10 cellular contexts compared by ENCODE assay signal in the genomic region with DNA sequence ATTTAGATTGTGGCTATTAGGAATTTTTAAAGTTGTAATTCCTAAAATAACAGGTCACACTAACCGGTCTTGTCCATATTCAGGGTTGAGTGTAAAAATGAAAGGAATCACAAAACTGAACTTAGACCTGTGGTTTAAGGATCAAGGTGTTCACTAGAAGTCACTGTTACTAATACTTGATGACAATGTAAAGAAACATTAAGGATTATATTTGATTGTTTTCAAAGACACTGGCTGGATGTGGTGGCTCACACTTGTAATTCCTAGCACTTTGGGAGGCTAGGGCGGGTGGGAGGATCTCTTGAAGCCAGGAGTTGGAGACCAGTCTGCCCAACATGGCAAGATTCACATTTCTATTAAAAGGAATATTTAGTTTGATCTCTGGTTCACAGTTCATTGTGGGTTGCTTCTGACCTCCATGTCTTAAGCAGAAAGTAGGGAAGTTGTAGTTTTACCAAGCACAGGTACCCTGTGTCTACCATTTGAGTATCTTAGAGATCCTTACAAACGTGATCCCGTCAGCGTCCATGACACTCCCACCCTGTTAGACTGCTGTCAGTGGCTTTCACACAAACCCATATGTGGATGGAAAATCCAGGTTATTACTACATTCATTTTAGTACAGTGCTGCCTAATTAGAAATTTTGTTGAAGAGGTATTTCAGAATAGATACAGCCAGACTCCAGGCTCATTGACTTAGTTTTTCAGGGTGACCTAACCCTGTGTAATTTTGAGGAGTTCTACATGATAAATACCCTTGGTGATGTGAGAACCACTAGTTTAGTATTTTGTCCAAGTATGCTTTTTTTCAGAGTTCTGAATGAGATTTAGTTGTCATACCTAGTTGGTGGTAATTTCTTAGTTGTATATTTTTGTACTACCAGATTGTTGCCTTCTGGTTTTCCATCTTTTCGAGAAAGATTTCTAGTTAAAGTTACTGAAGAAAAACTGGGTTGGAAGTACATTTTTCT. TPM values are rescaled to one million over a fixed set of nuclear protein-coding genes. Genes with fewer than 3 reads are reported as not detected.
DNase-seq lines count a peak whose midpoint lies in the region; ATAC-seq, FAIRE-seq and TF ChIP-seq lines count a peak whose summit lies in the region.
"Had no signal": no experiment of that assay in that cellular context is flagged by ENCODE, and none has a peak within 500 bp of the region (broad histone marks: within the 10 kb centered on the region; RNA-seq: fewer than 3 reads in every experiment).

No MANE protein-coding gene starts in this region.

- DNase-seq in DMS 273 (lab: John Stamatoyannopoulos, UW; ENCODE audit: unreplicated experiment), result peak; percentile 57
- no peak for DNase-seq in DMS 273 treated with DMSO at 0.1 percent for 48 hours (lab: John Stamatoyannopoulos, UW)
- no peak for DNase-seq in endothelial cell of umbilical vein (ENCODE audit: low read depth, low spot score)
- peak; percentile 68 for DNase-seq in small intestine
- no peak for DNase-seq in NCI-H2107 (lab: John Stamatoyannopoulos, UW)
- DNase-seq: NCI-H774 had no signal

- TF ChIP-seq CTCF in endothelial cell of umbilical vein (IDR thresholded peaks at IDR 0.05; ENCODE audit: extremely low read depth in 1 of 2, insufficient read depth in 1 of 2, low read depth in 1 of 2, low read length in 2 of 2), result no peak

- no peaks in the 10 kb centered on the region for H3K9me3 ChIP-seq in endothelial cell of umbilical vein (replicated peaks; ENCODE audit: control insufficient read depth, insufficient read depth, low read length)
- H3K9me3 ChIP-seq in small intestine (ENCODE audit: control insufficient read depth, low read depth), result no peaks in the 10 kb centered on the region

- H3K4me1 ChIP-seq in endothelial cell of umbilical vein (ENCODE audit: control insufficient read depth, extremely low read depth, insufficient read depth, low read length) (peaks cover 7% of the 10 kb centered on the region), small intestine (ENCODE audit: control insufficient read depth in 2 of 2, insufficient read depth in 1 of 2, low read depth in 1 of 2, low read length in 1 of 2) (peaks cover 10 to 16% of the 10 kb centered on the region in 2 donors)

- WGBS in small intestine, 3 donors, result 66 to 77% (median 71%) methylated on average over 6 of the region's 6 CpGs

- intact Hi-C loops in endothelial cell of umbilical vein (cut with micrococcal nuclease), result no loop called here

- no TSS peak for BruUV-seq in endothelial cell of umbilical vein (replicated peaks; lab: Mats Ljungman, UMichigan)

- CTCF ChIA-PET in endothelial cell of umbilical vein (lab: Charles Lee), result no interaction called here

- TF ChIP-seq POLR2A in endothelial cell of umbilical vein (IDR thresholded peaks at IDR 0.05; ENCODE audit: low read depth, low read length), result peak; percentile 61

- H3K27ac ChIP-seq in endothelial cell of umbilical vein (ENCODE audit: insufficient read depth, low read depth, low read length) (no peak overlapping the region), small intestine (ENCODE audit: low read depth in 1 of 2, low read length in 1 of 2) (peak overlapping the region in 1 of 2 donors; percentile 41)

- H4K20me1 ChIP-seq in endothelial cell of umbilical vein (replicated peaks; ENCODE audit: control insufficient read depth, extremely low read depth, insufficient read depth, low read length), result peaks cover 30% of the 10 kb centered on the region

- no peak overlapping the region for H2AFZ ChIP-seq in endothelial cell of umbilical vein (ENCODE audit: low read depth, low read length)

- peaks cover 75% of the 10 kb centered on the region for H3K79me2 ChIP-seq in endothelial cell of umbilical vein (ENCODE audit: control insufficient read depth, insufficient read depth, low read length)

- H3K4me2 ChIP-seq in endothelial cell of umbilical vein (ENCODE audit: insufficient read depth, low read length), result no peak overlapping the region

- dilution Hi-C loops in endothelial cell of umbilical vein (cut with MboI; ENCODE audit: extremely low pct_ligation_motif_present, low sequenced_read_pairs), result no loop called here

- no peak for ATAC-seq in SK-N-SH treated with all-trans-retinoic acid at 6 μM for 48 hours
- no peak for ATAC-seq in HG02610 (IDR thresholded peaks at IDR 0.05; ENCODE audit: unreplicated experiment)
- no peak for ATAC-seq in GM21367 (IDR thresholded peaks at IDR 0.05; ENCODE audit: unreplicated experiment)

- POLR2A ChIA-PET in endothelial cell of umbilical vein (lab: Charles Lee), result no interaction called here

- peaks cover 51 to 74% of the 10 kb centered on the region in 2 experiments for H3K36me3 ChIP-seq in endothelial cell of umbilical vein (ENCODE audit: control insufficient read depth in 2 of 2, extremely low read depth in 1 of 2, insufficient read depth in 2 of 2, low read length in 2 of 2)
- H3K36me3 ChIP-seq in small intestine (ENCODE audit: control insufficient read depth in 2 of 2, insufficient read depth in 2 of 2, low read length in 2 of 2), result peaks cover 11 to 37% of the 10 kb centered on the region in 2 donors

- no peak for FAIRE-seq in endothelial cell of umbilical vein (lab: Jason Lieb, UNC)
- FAIRE-seq in small intestine (lab: Jason Lieb, UNC), result no peak
- FAIRE-seq: bronchial epithelial cell had no signal

- H3K9me1 ChIP-seq in endothelial cell of umbilical vein (replicated peaks; ENCODE audit: control insufficient read depth, extremely low read depth, insufficient read depth, low read length), result no peaks in the 10 kb centered on the region

- no peak overlapping the region for H3K9ac ChIP-seq in endothelial cell of umbilical vein (replicated peaks; ENCODE audit: extremely low read depth, insufficient read depth, low read length)

- no peak overlapping the region for H3K4me3 ChIP-seq in endothelial cell of umbilical vein (replicated peaks in 1 of 3; ENCODE audit: insufficient read depth in 1 of 3, low read depth in 1 of 3, low read length in 3 of 3)
- no peak overlapping the region for H3K4me3 ChIP-seq in small intestine (ENCODE audit: low read depth in 1 of 2, low read length in 2 of 2)

- H3K27me3 ChIP-seq in endothelial cell of umbilical vein (ENCODE audit: control insufficient read depth in 2 of 2, insufficient read depth in 2 of 2, low read length in 2 of 2), result no peaks in the 10 kb centered on the region
- no peaks in the 10 kb centered on the region for H3K27me3 ChIP-seq in small intestine (ENCODE audit: control insufficient read depth in 2 of 2, insufficient read depth in 2 of 2, low read length in 2 of 2)

TF ChIP-seq in SK-N-SH treated with all-trans-retinoic acid at 6 μM for 48 hours, 23 proteins besides CTCF, POLR2A, EP300 and RAD21 (continues in another document):
- no peak for TF ChIP-seq SNAI2 (CRISPR knock-in tag; IDR thresholded peaks at IDR 0.05)
- TF ChIP-seq ZNF8 (CRISPR knock-in tag; IDR thresholded peaks at IDR 0.05), result no peak

TF ChIP-seq in endothelial cell of umbilical vein, 7 proteins besides CTCF, POLR2A, EP300 and RAD21:
- TF ChIP-seq POLR2AphosphoS5 (IDR thresholded peaks at IDR 0.05; ENCODE audit: insufficient read depth, low read depth, low read length) (peak; percentile 40), JUN (IDR thresholded peaks at IDR 0.05; ENCODE audit: borderline replicate concordance, insufficient read depth, insufficient read length, low read depth) (no peak), MAX (IDR thresholded peaks at IDR 0.05; ENCODE audit: insufficient read depth, insufficient read length) (no peak), MYC (IDR thresholded peaks at IDR 0.05; ENCODE audit: low read depth, low read length) (no peak)

RNA-seq across cellular contexts. Expression of gene SRSF3, which starts 10.2 kb away (rescaled TPM):
- total RNA-seq in endothelial cell of umbilical vein, result 393 and 422 TPM in 2 replicates
- polyA plus RNA-seq in endothelial cell of umbilical vein (308 and 317 TPM in 2 replicates), small intestine (100 to 1,000 TPM; 115 to 311 (median 126) TPM)
- 335 and 360 TPM in 2 replicates for polyA plus RNA-seq in endothelial cell of umbilical vein (2011; cell fraction: cytosol; rRNA removed)
- polyA plus RNA-seq in endothelial cell of umbilical vein (2011; cell fraction: nucleus; rRNA removed), result 386 and 564 TPM in 2 replicates
- polyA plus RNA-seq in endothelial cell of umbilical vein (2012), result 335 and 360 TPM in 2 replicates
- 197 and 229 TPM in 2 replicates for polyA minus RNA-seq in endothelial cell of umbilical vein
- 109 TPM for polyA minus RNA-seq in endothelial cell of umbilical vein (2011; cell fraction: cytosol; rRNA and poly(A)+ RNA removed)
- 251 and 283 TPM in 2 replicates for polyA minus RNA-seq in endothelial cell of umbilical vein (2011; cell fraction: nucleus; rRNA and poly(A)+ RNA removed)

RNA-seq across cellular contexts. Expression of gene STK38, which starts 57.1 kb away (rescaled TPM):
- 26.9 and 30.3 TPM in 2 replicates for total RNA-seq in endothelial cell of umbilical vein
- 10.1 and 10.2 TPM in 2 replicates for polyA plus RNA-seq in endothelial cell of umbilical vein
- polyA plus RNA-seq in endothelial cell of umbilical vein (2011; cell fraction: cytosol; rRNA removed), result 12.0 and 12.3 TPM in 2 replicates
- 34.5 and 41.1 TPM in 2 replicates for polyA plus RNA-seq in endothelial cell of umbilical vein (2011; cell fraction: nucleus; rRNA removed)
- 18.6 and 24.8 TPM in 2 replicates for polyA plus RNA-seq in endothelial cell of umbilical vein (2012)
- 11.3 and 12.7 TPM in 2 replicates for polyA minus RNA-seq in endothelial cell of umbilical vein
- 11.2 TPM for polyA minus RNA-seq in endothelial cell of umbilical vein (2011; cell fraction: cytosol; rRNA and poly(A)+ RNA removed)
- polyA minus RNA-seq in endothelial cell of umbilical vein (2011; cell fraction: nucleus; rRNA and poly(A)+ RNA removed), result 11.1 and 15.0 TPM in 2 replicates
- 10 to 100 TPM; 27.6 to 52.1 (median 34.0) TPM for polyA plus RNA-seq in small intestine

Comparison
In these comparisons a context has a peak if more than half of its experiments do, and no peak if none do; other contexts are left out.
1. DNase-seq: peak in DMS 273 (single experiment) and small intestine (single experiment); none in DMS 273 treated with DMSO at 0.1 percent for 48 hours (single experiment), endothelial cell of umbilical vein (single experiment) and NCI-H2107 (single experiment).